8 cellular contexts compared by ENCODE assay signal in genomic region chr2:32356735-32357544, GRCh38. TPM values are rescaled to one million over a fixed set of nuclear protein-coding genes. Genes with fewer than 3 reads are reported as not detected.
DNase-seq lines count a peak whose midpoint lies in the region; ATAC-seq and TF ChIP-seq lines count a peak whose summit lies in the region.

TSS of gene BIRC6 (plus strand) at chr2:32357023. CDS start at chr2:32357162, 139 bp downstream.

- H3K4me1 ChIP-seq in PC-3 (ENCODE audit: insufficient read depth, low read length), result peaks cover 21% of the 10 kb centered on the region
- peaks cover 29% of the 10 kb centered on the region for H3K4me1 ChIP-seq in mucosa of descending colon (ENCODE audit: low read depth)

- peak; percentile 88 for DNase-seq in DMS153 treated with DMSO at 0.1 percent for 48 hours (lab: John Stamatoyannopoulos, UW; ENCODE audit: unreplicated experiment)
- DNase-seq in Jurkat, Clone E6-1 (ENCODE audit: low read depth, low spot score), result peak; percentile 72
- peak; percentile 97 for DNase-seq in PC-3
- DNase-seq in activated T-cell treated with anti-CD3 and anti-CD28 coated beads for 48 hours (ENCODE audit: low read depth), result peak; percentile 98
- peak; percentile 68 for DNase-seq in epithelial cell of prostate (ENCODE audit: low read depth, low spot score)
- peak; percentile 96 to 99 (median 98) for DNase-seq in mucosa of descending colon
- peak; percentile 86 to 87 for DNase-seq in stimulated activated CD8-positive, alpha-beta memory T cell treated with anti-CD3 and anti-CD28 coated beads, Interleukin-4, amount 100 ng/mL, for 1 hour (ENCODE audit: low read depth in 2 of 2, low spot score in 1 of 2)

- no peaks in the 10 kb centered on the region for H3K27me3 ChIP-seq in PC-3 (ENCODE audit: low read length)

- no peaks in the 10 kb centered on the region for H3F3A ChIP-seq in PC-3 (ENCODE audit: low read length, unreplicated experiment)

- H3K9me3 ChIP-seq in PC-3 (ENCODE audit: low read length), result no peaks in the 10 kb centered on the region
- H3K9me3 ChIP-seq in mucosa of descending colon, result no peaks in the 10 kb centered on the region

- CTCF ChIA-PET in PC-3 (lab: Charles Lee), result interaction anchor here (0.6 kb wide), 1 partner anchor 78 kb away, joined by 5 read pairs; no protein-coding TSS in a partner anchor

- no peaks in the 10 kb centered on the region for H3K36me3 ChIP-seq in PC-3 (ENCODE audit: low read depth, low read length)
- no peaks in the 10 kb centered on the region for H3K36me3 ChIP-seq in mucosa of descending colon (ENCODE audit: low read depth)

- peaks cover 31% of the 10 kb centered on the region for H4K20me1 ChIP-seq in PC-3 (ENCODE audit: low read length)

- H3K27ac ChIP-seq in PC-3 (ENCODE audit: low read length) (peak within 1 kb of the TSS; percentile 57), epithelial cell of prostate (peak within 1 kb of the TSS; percentile 91)

- peak; percentile 91 for ATAC-seq in GM21717 (IDR thresholded peaks at IDR 0.05; ENCODE audit: unreplicated experiment)
- ATAC-seq in PC-3, result peak; percentile 86
- peak; percentile 94 for ATAC-seq in mucosa of descending colon

- peaks cover 48% of the 10 kb centered on the region for H3K79me2 ChIP-seq in PC-3 (ENCODE audit: low read length)

- TF ChIP-seq CTCF in PC-3 (conservative IDR thresholded peaks at IDR 0.05; ENCODE audit: low read depth, low read length) (no peak), mucosa of descending colon (IDR thresholded peaks at IDR 0.05) (no peak)

- H3K4me3 ChIP-seq in Jurkat, Clone E6-1 (ENCODE audit: low read length), result peak within 1 kb of the TSS; percentile 79
- H3K4me3 ChIP-seq in PC-3 (ENCODE audit: low read length), result peak within 1 kb of the TSS; percentile 96
- peak within 1 kb of the TSS; percentile 99 for H3K4me3 ChIP-seq in mucosa of descending colon

- intact Hi-C loops in PC-3 (cut with micrococcal nuclease), result loop anchor here (5.0 kb wide), 2 partner anchors 70 to 190 kb away; partner anchors contain the start of gene SLC30A6
- intact Hi-C loops in mucosa of descending colon (cut with DNase I, micrococcal nuclease), result loop anchor here in 1 of 2 donors (2.0 kb wide), 1 partner anchor 68 kb away; no protein-coding TSS in a partner anchor

- POLR2A ChIA-PET in PC-3 (lab: Charles Lee; ENCODE audit: unreplicated experiment), result interaction anchor here (0.9 kb wide), 1 partner anchor 67 kb away, joined by 4 read pairs; no protein-coding TSS in a partner anchor

- peak within 1 kb of the TSS; percentile 86 for H3K4me2 ChIP-seq in PC-3 (ENCODE audit: low read length)

- no TSS peak for BruUV-seq in PC-3 (replicated peaks; lab: Mats Ljungman, UMichigan)

- no peaks in the 10 kb centered on the region for H3K9me2 ChIP-seq in PC-3 (replicated peaks; ENCODE audit: low read length)

- peak within 1 kb of the TSS; percentile 90 for H3K9ac ChIP-seq in PC-3 (ENCODE audit: low read length)

- peak within 1 kb of the TSS; percentile 91 for H2AFZ ChIP-seq in PC-3 (ENCODE audit: low read length)

RNA-seq across cellular contexts. Expression of gene BIRC6, which starts in this region (rescaled TPM):
- polyA plus RNA-seq in Jurkat, Clone E6-1 (2012; ENCODE audit: insufficient read depth, insufficient read length), result 9.3 TPM
- total RNA-seq in PC-3 (2014; rRNA removed) (74.7 and 116 TPM in 2 replicates), mucosa of descending colon (100 to 1,000 TPM; 102 to 136 (median 112) TPM)

Comparison
In these comparisons a context has a peak if more than half of its experiments do, and no peak if none do; other contexts are left out.
1. Peak in every context shown above with its lines: DNase-seq, ATAC-seq, H3K4me3 ChIP-seq and H3K27ac ChIP-seq.